22 cellular contexts compared by ENCODE assay signal in genomic region chr13:98411013-98411412, GRCh38.
DNase-seq lines count a peak whose midpoint lies in the region; ATAC-seq, FAIRE-seq and TF ChIP-seq lines count a peak whose summit lies in the region.
"Had no signal": no experiment of that assay in that cellular context is flagged by ENCODE, and none has a peak within 500 bp of the region (broad histone marks: within the 10 kb centered on the region; RNA-seq: fewer than 3 reads in every experiment).

No MANE protein-coding gene starts in this region.

- peaks cover 5% of the 10 kb centered on the region for H3K4me1 ChIP-seq in HepG2 (ENCODE audit: insufficient read depth, low read length)
- peaks cover 0 to 3% (median under 1%) of the 10 kb centered on the region in 4 donors for H3K4me1 ChIP-seq in right lobe of liver
- peaks cover 38 to 42% of the 10 kb centered on the region in 2 donors for H3K4me1 ChIP-seq in thyroid gland
- H3K4me1 ChIP-seq: SJSA1 had no signal

- H3K27ac Mint-ChIP-seq in WTC11 (0 out of 2 replicates have a peak overlapping the region, but pooled peaks have one; percentile 67), endothelial cell (ENCODE audit: unreplicated experiment) (peak overlapping the region; percentile 88)

- no peak overlapping the region for H3K4me3 ChIP-seq in HepG2 (replicated peaks in 1 of 3; ENCODE audit: insufficient read depth in 1 of 3, low read depth in 2 of 3, low read length in 3 of 3)
- H3K4me3 ChIP-seq in right lobe of liver = no peak overlapping the region
- H3K4me3 ChIP-seq in thyroid gland (replicated peaks in 1 of 3) = no peak overlapping the region
- H3K4me3 ChIP-seq: GM23248, MG63, SJSA1 had no signal

- POLR2A ChIA-PET in HepG2 (lab: Yijun Ruan, JAX) = no interaction called here
- POLR2A ChIA-PET in WTC11 (lab: Charles Lee) = no interaction called here

- WGBS in HepG2 (ENCODE audit: low lambda C conversion rate) = 79% methylated on average over 5 of the region's 5 CpGs
- WGBS in right lobe of liver (ENCODE audit: insufficient coverage, low coverage, low lambda C conversion rate, missing lambda C conversion rate) = 90% methylated on average over 5 of the region's 5 CpGs
- 81 to 90% methylated on average over 5 of the region's 5 CpGs for WGBS in thyroid gland, 2 donors

- no peak for TF ChIP-seq RAD21 in HepG2 (CRISPR knock-in tag; IDR thresholded peaks at IDR 0.05)

- CTCF ChIA-PET in HepG2 (lab: Yijun Ruan, JAX; ENCODE audit: low intra/inter-chr PET ratio, low total read pairs) = no interaction called here
- CTCF ChIA-PET in WTC11 (lab: Charles Lee) = no interaction called here

- no peak overlapping the region for H3K9ac ChIP-seq in HepG2 (ENCODE audit: insufficient read depth, low read depth, low read length)
- H3K9ac ChIP-seq: GM23248 had no signal

- H3K9me3 ChIP-seq in HepG2 (ENCODE audit: low read length) (no peaks in the 10 kb centered on the region), right lobe of liver (no peaks in the 10 kb centered on the region), thyroid gland (no peaks in the 10 kb centered on the region)
- H3K9me3 ChIP-seq: MG63, SJSA1 had no signal

- H3K9me3 Mint-ChIP-seq in WTC11 (no peaks in the 10 kb centered on the region), endothelial cell (ENCODE audit: unreplicated experiment) (no peaks in the 10 kb centered on the region)
- H3K9me3 Mint-ChIP-seq: H9 had no signal

- FAIRE-seq in HepG2 (lab: Jason Lieb, UNC) (no peak), GM12891 (lab: Jason Lieb, UNC) (no peak)
- FAIRE-seq: A204.1, HTR-8/SVneo had no signal

- H3K4me3 Mint-ChIP-seq in WTC11 (no peak overlapping the region), endothelial cell (ENCODE audit: unreplicated experiment) (no peak overlapping the region)
- H3K4me3 Mint-ChIP-seq: H9 had no signal

- H3K4me1 Mint-ChIP-seq in WTC11 (peaks cover 2% of the 10 kb centered on the region), endothelial cell (ENCODE audit: unreplicated experiment) (peaks cover 44% of the 10 kb centered on the region)
- H3K4me1 Mint-ChIP-seq: H9 had no signal

- no peak for ATAC-seq in HepG2
- no peak for ATAC-seq in right lobe of liver
- no peak for ATAC-seq in WTC11

- no peak for TF ChIP-seq POLR2A in HepG2 (IDR thresholded peaks at IDR 0.05; ENCODE audit: insufficient read depth in 1 of 2, low read depth in 2 of 2, low read length in 2 of 2)
- TF ChIP-seq POLR2A in right lobe of liver (IDR thresholded peaks at IDR 0.05) = no peak
- no peak for TF ChIP-seq POLR2A in thyroid gland (IDR thresholded peaks at IDR 0.05)
- TF ChIP-seq POLR2A in GM12891 (IDR thresholded peaks at IDR 0.05; ENCODE audit: low read depth, low read length) = no peak

- TF ChIP-seq CTCF in HepG2 (CRISPR knock-in tag; IDR thresholded peaks at IDR 0.05) = no peak
- TF ChIP-seq CTCF in right lobe of liver (IDR thresholded peaks at IDR 0.05) = no peak
- TF ChIP-seq CTCF in WTC11 (IDR thresholded peaks at IDR 0.05) = no peak
- TF ChIP-seq CTCF in endothelial cell (IDR thresholded peaks at IDR 0.05; ENCODE audit: unreplicated experiment) = no peak
- no peak for TF ChIP-seq CTCF in thyroid gland (IDR thresholded peaks at IDR 0.05)

- in situ Hi-C loops in HepG2 (cut with HindIII; ENCODE audit: extremely low pct_ligation_motif_present, low pct_unique_long_range_greater_than_20kb) = no loop called here

- H3K27ac ChIP-seq in HepG2 (ENCODE audit: extremely low read length, insufficient read depth, low read length) = no peak overlapping the region
- H3K27ac ChIP-seq in right lobe of liver = no peak overlapping the region
- H3K27ac ChIP-seq in thyroid gland = peak overlapping the region in 2 of 3 donors; percentile 10 to 12
- H3K27ac ChIP-seq: C4-2B, GM23248, SJSA1 had no signal

- H3K79me2 ChIP-seq in HepG2 (ENCODE audit: insufficient read depth, low read length) = no peaks in the 10 kb centered on the region

- DNase-seq in HepG2 (ENCODE audit: low spot score) (no peak), right lobe of liver (no peak), WTC11 (ENCODE audit: low spot score) (no peak), endothelial cell (ENCODE audit: low spot score) (no peak), thyroid gland (no peak), GM12891 (ENCODE audit: insufficient read length, low spot score) (no peak), COR-L47 (lab: John Stamatoyannopoulos, UW) (no peak), GM19238 (ENCODE audit: insufficient read length, low spot score) (no peak)
- DNase-seq: DMS153, DND-41, H9, KG1, MG63, NCI-H2029, NCI-H446 treated with DMSO at 0.1 percent for 48 hours, NCI-H526 treated with DMSO at 0.1 percent for 48 hours, RPMI8226 had no signal

- H3K27me3 Mint-ChIP-seq in WTC11 (ENCODE audit: low read depth) = no peaks in the 10 kb centered on the region
- H3K27me3 Mint-ChIP-seq in endothelial cell (ENCODE audit: unreplicated experiment) = peaks cover 6% of the 10 kb centered on the region

- intact Hi-C loops in HepG2 (cut with micrococcal nuclease; ENCODE audit: unreplicated experiment) = no loop called here
- intact Hi-C loops in right lobe of liver (cut with DNase I) = no loop called here
- intact Hi-C loops in thyroid gland (cut with DNase I) = no loop called here

- TF ChIP-seq EP300 in HepG2 (IDR thresholded peaks at IDR 0.05; ENCODE audit: low read depth in 2 of 2, low read length in 2 of 2) (no peak), HepG2 (CRISPR knock-in tag; IDR thresholded peaks at IDR 0.05; ENCODE audit: borderline replicate concordance) (no peak)

- H3K27me3 ChIP-seq in HepG2 (ENCODE audit: control insufficient read depth in 1 of 2, insufficient read depth in 2 of 2, low read length in 2 of 2) = no peaks in the 10 kb centered on the region
- no peaks in the 10 kb centered on the region for H3K27me3 ChIP-seq in right lobe of liver
- H3K27me3 ChIP-seq in thyroid gland = no peaks in the 10 kb centered on the region
- H3K27me3 ChIP-seq: MG63, SJSA1 had no signal

- H2AFZ ChIP-seq in HepG2 (ENCODE audit: low read length) = no peak overlapping the region

- no TSS peak for BruUV-seq in HepG2 (replicated peaks; lab: Mats Ljungman, UMichigan)

- H4K20me1 ChIP-seq in HepG2 (ENCODE audit: insufficient read depth, low read length) = no peaks in the 10 kb centered on the region

- H3K36me3 Mint-ChIP-seq in WTC11 = peaks cover 31% of the 10 kb centered on the region
- peaks cover 32% of the 10 kb centered on the region for H3K36me3 Mint-ChIP-seq in endothelial cell (ENCODE audit: low read depth, unreplicated experiment)

- H3K36me3 ChIP-seq in HepG2 (replicated peaks in 1 of 2; ENCODE audit: control insufficient read depth in 1 of 2, insufficient read depth in 2 of 2, low read length in 2 of 2) (peaks cover 32 to 84% of the 10 kb centered on the region in 2 experiments), right lobe of liver (peaks cover 0 to 35% (median 7%) of the 10 kb centered on the region in 4 donors), thyroid gland (no peaks in the 10 kb centered on the region)

- H3K4me2 ChIP-seq in HepG2 (ENCODE audit: low read depth, low read length) = no peak overlapping the region

TF ChIP-seq in WTC11, 78 proteins besides CTCF, POLR2A, EP300 and RAD21 (continues in another document):
- TF ChIP-seq CREM (CRISPR knock-in tag; IDR thresholded peaks at IDR 0.05) = no peak
- no peak for TF ChIP-seq SP1 (CRISPR knock-in tag; conservative IDR thresholded peaks at IDR 0.05)
- TF ChIP-seq ZNF219 (CRISPR knock-in tag; IDR thresholded peaks at IDR 0.05; ENCODE audit: borderline replicate concordance) = no peak
- no peak for TF ChIP-seq ZNF396 (CRISPR knock-in tag; IDR thresholded peaks at IDR 0.05; ENCODE audit: borderline replicate concordance)
- no peak for TF ChIP-seq SMAD4 (CRISPR knock-in tag; IDR thresholded peaks at IDR 0.05)
- TF ChIP-seq E2F1 (CRISPR knock-in tag; IDR thresholded peaks at IDR 0.05) = no peak

TF ChIP-seq in GM12891, 5 proteins besides CTCF, POLR2A, EP300 and RAD21:
- TF ChIP-seq POLR2AphosphoS5 (IDR thresholded peaks at IDR 0.05; ENCODE audit: low read depth, low read length) (no peak), POU2F2 (IDR thresholded peaks at IDR 0.05; ENCODE audit: low read depth, low read length) (no peak), TAF1 (IDR thresholded peaks at IDR 0.05; ENCODE audit: low read depth, low read length) (no peak), SPI1 (IDR thresholded peaks at IDR 0.05; ENCODE audit: low read depth, low read length) (no peak), PAX5 (IDR thresholded peaks at IDR 0.05; ENCODE audit: insufficient read depth, low read length, severe bottlenecking) (no peak)
TF ChIP-seq in GM12891: peak in this region for 0.

Comparison
In these comparisons a context has a peak if more than half of its experiments do, and no peak if none do; other contexts are left out.
1. H3K27ac ChIP-seq: peak in thyroid gland (2 of 3); none in HepG2 (single experiment) and right lobe of liver (0 of 3).